In the genomic region with DNA sequence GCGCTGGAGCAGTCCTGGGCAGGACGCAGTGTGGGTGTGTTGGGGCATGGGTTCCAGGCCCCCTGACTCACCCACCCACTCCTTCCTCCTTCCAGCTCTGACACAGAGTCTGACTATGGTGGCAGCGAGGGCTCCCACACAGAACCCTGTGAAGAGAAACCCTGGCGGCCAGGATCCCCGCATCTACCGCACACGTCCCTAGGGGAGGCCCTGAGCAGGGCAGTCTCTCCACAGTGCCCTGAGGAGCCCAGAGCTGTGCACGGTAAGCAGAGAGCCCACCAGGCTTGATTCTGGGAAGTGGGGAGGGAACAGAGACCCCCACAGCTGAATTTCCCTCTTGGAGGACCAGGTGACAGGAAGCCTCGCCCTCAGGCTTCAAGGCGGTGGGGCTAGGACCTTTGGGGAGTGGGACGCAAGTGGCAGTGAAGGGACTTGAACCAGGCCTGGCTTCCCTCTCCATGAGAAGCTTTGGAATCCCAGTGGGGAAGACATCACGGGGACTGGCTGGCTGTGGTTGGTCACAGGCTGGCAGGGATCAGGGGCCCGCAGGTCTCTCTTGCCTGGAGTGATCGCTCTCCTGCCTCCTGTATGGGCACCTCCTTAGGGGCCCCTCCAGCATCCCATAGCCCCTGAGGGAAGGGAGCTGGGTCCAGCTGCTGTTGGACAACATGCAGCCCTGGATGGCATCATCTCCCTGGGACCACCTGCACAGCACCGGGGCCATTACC, we compare ENCODE assay signal across 1 cellular context.
TF ChIP-seq lines count a peak whose summit lies in the region.

No MANE protein-coding gene starts in this region.

TF ChIP-seq in K562, 482 proteins besides CTCF, POLR2A, EP300 and RAD21 (continued from another document):
- TF ChIP-seq, protein P1, sequence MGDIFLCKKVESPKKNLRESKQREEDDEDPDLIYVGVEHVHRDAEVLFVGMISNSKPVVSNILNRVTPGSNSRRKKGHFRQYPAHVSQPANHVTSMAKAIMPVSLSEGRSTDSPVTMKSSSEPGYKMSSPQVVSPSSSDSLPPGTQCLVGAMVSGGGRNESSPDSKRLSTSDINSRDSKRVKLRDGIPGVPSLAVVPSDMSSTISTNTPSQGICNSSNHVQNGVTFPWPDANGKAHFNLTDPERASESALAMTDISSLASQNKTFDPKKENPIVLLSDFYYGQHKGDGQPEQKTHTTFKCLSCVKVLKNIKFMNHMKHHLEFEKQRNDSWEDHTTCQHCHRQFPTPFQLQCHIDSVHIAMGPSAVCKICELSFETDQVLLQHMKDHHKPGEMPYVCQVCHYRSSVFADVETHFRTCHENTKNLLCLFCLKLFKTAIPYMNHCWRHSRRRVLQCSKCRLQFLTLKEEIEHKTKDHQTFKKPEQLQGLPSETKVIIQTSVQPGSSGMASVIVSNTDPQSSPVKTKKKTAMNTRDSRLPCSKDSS (IDR thresholded peaks at IDR 0.05; ENCODE audit: low read depth, partially characterized antibody) = no peak
TF ChIP-seq in K562: peak in this region for 2.
